In the genomic region with DNA sequence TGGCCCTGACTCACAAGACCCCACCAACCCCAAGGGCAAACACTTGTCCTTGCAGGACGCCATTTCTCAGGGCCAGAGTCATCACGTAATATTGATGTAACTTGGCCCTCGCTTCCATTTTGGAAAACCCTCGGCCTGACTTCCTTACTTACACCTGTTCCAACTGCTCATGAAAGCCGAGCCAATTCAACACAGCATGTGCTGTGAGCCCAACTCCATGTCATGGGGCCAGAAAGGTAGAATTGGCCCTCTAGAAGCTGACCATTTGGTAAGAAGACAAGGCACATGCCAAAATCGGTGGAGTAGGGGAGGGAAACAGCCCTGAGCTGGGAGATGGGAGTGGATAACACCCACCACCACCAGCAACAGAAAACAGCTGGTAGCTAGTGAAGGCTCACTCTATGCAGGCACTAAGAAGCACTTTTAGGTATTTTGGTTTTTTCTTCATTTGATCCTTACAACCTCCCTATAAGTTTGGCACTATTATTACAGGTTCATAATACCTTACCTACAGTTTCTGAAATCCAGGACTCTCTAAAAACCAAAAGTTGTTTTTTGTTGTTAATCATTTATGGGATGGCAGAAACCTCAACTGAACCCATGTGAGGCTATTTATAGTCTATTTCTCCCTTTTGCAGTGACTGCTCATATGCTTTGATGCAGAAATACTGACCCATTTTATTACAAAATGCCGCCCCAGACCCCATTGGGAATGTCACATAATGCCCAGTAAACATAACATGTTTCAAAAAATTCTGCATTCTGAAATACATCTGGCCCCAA, we compare ENCODE assay signal across 2 cellular contexts.
A peak's percentile ranks its signal among the peaks of the same experiment; 100 is the strongest.
TF ChIP-seq lines count a peak whose summit lies in the region.

No MANE protein-coding gene starts in this region.

TF ChIP-seq in liver, 16 proteins besides CTCF, POLR2A, EP300 and RAD21:
- TF ChIP-seq, protein P1, sequence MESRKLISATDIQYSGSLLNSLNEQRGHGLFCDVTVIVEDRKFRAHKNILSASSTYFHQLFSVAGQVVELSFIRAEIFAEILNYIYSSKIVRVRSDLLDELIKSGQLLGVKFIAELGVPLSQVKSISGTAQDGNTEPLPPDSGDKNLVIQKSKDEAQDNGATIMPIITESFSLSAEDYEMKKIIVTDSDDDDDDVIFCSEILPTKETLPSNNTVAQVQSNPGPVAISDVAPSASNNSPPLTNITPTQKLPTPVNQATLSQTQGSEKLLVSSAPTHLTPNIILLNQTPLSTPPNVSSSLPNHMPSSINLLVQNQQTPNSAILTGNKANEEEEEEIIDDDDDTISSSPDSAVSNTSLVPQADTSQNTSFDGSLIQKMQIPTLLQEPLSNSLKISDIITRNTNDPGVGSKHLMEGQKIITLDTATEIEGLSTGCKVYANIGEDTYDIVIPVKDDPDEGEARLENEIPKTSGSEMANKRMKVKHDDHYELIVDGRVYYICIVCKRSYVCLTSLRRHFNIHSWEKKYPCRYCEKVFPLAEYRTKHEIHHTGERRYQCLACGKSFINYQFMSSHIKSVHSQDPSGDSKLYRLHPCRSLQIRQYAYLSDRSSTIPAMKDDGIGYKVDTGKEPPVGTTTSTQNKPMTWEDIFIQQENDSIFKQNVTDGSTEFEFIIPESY (IDR thresholded peaks at IDR 0.05): no peak
- TF ChIP-seq MAX (IDR thresholded peaks at IDR 0.05) (no peak), RXRA (IDR thresholded peaks at IDR 0.05) (peak; percentile 60 to 74), SP1 (IDR thresholded peaks at IDR 0.05) (peak; percentile 38)
- TF ChIP-seq, protein P2, sequence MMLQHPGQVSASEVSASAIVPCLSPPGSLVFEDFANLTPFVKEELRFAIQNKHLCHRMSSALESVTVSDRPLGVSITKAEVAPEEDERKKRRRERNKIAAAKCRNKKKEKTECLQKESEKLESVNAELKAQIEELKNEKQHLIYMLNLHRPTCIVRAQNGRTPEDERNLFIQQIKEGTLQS (IDR thresholded peaks at IDR 0.05): no peak

TF ChIP-seq in HepG2, 621 proteins besides CTCF, POLR2A, EP300 and RAD21:
- TF ChIP-seq ZNF687 (CRISPR knock-in tag; IDR thresholded peaks at IDR 0.05) (no peak), ZNF737 (CRISPR knock-in tag; IDR thresholded peaks at IDR 0.05; ENCODE audit: borderline replicate concordance) (no peak), ZBTB21 (CRISPR knock-in tag; IDR thresholded peaks at IDR 0.05) (no peak), PHF20 (CRISPR knock-in tag; IDR thresholded peaks at IDR 0.05) (no peak), KDM5A (IDR thresholded peaks at IDR 0.05; ENCODE audit: borderline replicate concordance, low read length) (no peak), ZNF274 (CRISPR knock-in tag; IDR thresholded peaks at IDR 0.05) (no peak), AHR (CRISPR knock-in tag; IDR thresholded peaks at IDR 0.05) (no peak)
- TF ChIP-seq, protein P3, sequence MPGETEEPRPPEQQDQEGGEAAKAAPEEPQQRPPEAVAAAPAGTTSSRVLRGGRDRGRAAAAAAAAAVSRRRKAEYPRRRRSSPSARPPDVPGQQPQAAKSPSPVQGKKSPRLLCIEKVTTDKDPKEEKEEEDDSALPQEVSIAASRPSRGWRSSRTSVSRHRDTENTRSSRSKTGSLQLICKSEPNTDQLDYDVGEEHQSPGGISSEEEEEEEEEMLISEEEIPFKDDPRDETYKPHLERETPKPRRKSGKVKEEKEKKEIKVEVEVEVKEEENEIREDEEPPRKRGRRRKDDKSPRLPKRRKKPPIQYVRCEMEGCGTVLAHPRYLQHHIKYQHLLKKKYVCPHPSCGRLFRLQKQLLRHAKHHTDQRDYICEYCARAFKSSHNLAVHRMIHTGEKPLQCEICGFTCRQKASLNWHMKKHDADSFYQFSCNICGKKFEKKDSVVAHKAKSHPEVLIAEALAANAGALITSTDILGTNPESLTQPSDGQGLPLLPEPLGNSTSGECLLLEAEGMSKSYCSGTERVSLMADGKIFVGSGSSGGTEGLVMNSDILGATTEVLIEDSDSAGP (CRISPR knock-in tag; IDR thresholded peaks at IDR 0.05; ENCODE audit: borderline replicate concordance): no peak
